8 cellular contexts compared by ENCODE assay signal in genomic region chr6:138817799-138818198, GRCh38. TPM values are rescaled to one million over a fixed set of nuclear protein-coding genes. Genes with fewer than 3 reads are reported as not detected.
A peak's percentile ranks its signal among the peaks of the same experiment; 100 is the strongest.
DNase-seq lines count a peak whose midpoint lies in the region; ATAC-seq, FAIRE-seq and TF ChIP-seq lines count a peak whose summit lies in the region.

No MANE protein-coding gene starts in this region.

- no peaks in the 10 kb centered on the region for H3K36me3 ChIP-seq in HUES48 (ENCODE audit: control insufficient read depth, insufficient read depth, low read length)
- no peaks in the 10 kb centered on the region for H3K36me3 ChIP-seq in kidney (ENCODE audit: control insufficient read depth in 1 of 2, insufficient read depth in 2 of 2, low read length in 2 of 2)

- H3K27ac Mint-ChIP-seq in activated CD4-positive, alpha-beta memory T cell treated with anti-CD3 and anti-CD28 coated beads, Interleukin-2, amount 10 ng/mL, durations not matched to agents 7 days and 5 days, result no peak overlapping the region

- POLR2A ChIA-PET in activated CD4-positive, alpha-beta memory T cell treated with anti-CD3 and anti-CD28 coated beads, Interleukin-2, amount 10 ng/mL, durations not matched to agents 7 days and 5 days (lab: Charles Lee), result interaction anchor here (1.1 kb wide), 1 partner anchor 210 kb away, joined by 4 read pairs; no protein-coding TSS in a partner anchor
- POLR2A ChIA-PET in HEK293T (lab: Yijun Ruan, JAX), result no interaction called here

- H3K4me1 Mint-ChIP-seq in activated CD4-positive, alpha-beta memory T cell treated with anti-CD3 and anti-CD28 coated beads, Interleukin-2, amount 10 ng/mL, durations not matched to agents 7 days and 5 days, result peaks cover 37% of the 10 kb centered on the region

- peak; percentile 64 for DNase-seq in Daoy (ENCODE audit: low read depth)
- peak; percentile 25 for DNase-seq in activated CD4-positive, alpha-beta memory T cell treated with anti-CD3 and anti-CD28 coated beads, Interleukin-2, amount 10 ng/mL, durations not matched to agents 7 days and 5 days
- peak; percentile 83 for DNase-seq in kidney
- DNase-seq in HEK293T (ENCODE audit: extremely low spot score), result no peak
- DNase-seq in hypothalamus (lab: John Stamatoyannopoulos, UW), result no peak
- DNase-seq in activated gamma-delta T cell treated with Interleukin-2 at 50 U/mL for 16 hours, result no peak

- no peaks in the 10 kb centered on the region for H3K9me3 Mint-ChIP-seq in activated CD4-positive, alpha-beta memory T cell treated with anti-CD3 and anti-CD28 coated beads, Interleukin-2, amount 10 ng/mL, durations not matched to agents 7 days and 5 days

- no peaks in the 10 kb centered on the region for H3K27me3 ChIP-seq in HUES48 (ENCODE audit: control insufficient read depth, insufficient read depth, low read length)

- ATAC-seq in GM18873 (IDR thresholded peaks at IDR 0.05; ENCODE audit: low FRiP score, unreplicated experiment), result no peak

- CTCF ChIA-PET in activated CD4-positive, alpha-beta memory T cell treated with anti-CD3 and anti-CD28 coated beads, Interleukin-2, amount 10 ng/mL, durations not matched to agents 7 days and 5 days (lab: Charles Lee), result interaction anchor here (1.5 to 3.1 kb wide), 4 partner anchors 11 to 547 kb away, joined by 3 to 28 read pairs (median 4); no protein-coding TSS in a partner anchor
- CTCF ChIA-PET in HEK293T (lab: Yijun Ruan, JAX), result no interaction called here

- H3K27me3 Mint-ChIP-seq in activated CD4-positive, alpha-beta memory T cell treated with anti-CD3 and anti-CD28 coated beads, Interleukin-2, amount 10 ng/mL, durations not matched to agents 7 days and 5 days, result no peaks in the 10 kb centered on the region

- no peak for FAIRE-seq in kidney (lab: Jason Lieb, UNC)

- peak overlapping the region; percentile 31 for H3K27ac ChIP-seq in HUES48 (ENCODE audit: low read depth, low read length)
- peak overlapping the region; percentile 49 to 68 for H3K27ac ChIP-seq in kidney (ENCODE audit: low read depth in 2 of 2, low read length in 2 of 2)

- peaks cover 15% of the 10 kb centered on the region for H3K4me1 ChIP-seq in HUES48 (ENCODE audit: control insufficient read depth, insufficient read depth, low read length)
- no peaks in the 10 kb centered on the region for H3K4me1 ChIP-seq in kidney (ENCODE audit: control insufficient read depth in 1 of 2, insufficient read depth in 1 of 2, low read depth in 1 of 2, low read length in 2 of 2)

- H3K4me3 ChIP-seq in HUES48 (ENCODE audit: low read depth, low read length) (peak overlapping the region; percentile 40; the same call in 1 of the 2 replicates), kidney (ENCODE audit: low read length in 2 of 2) (no peak overlapping the region)

- intact Hi-C loops in kidney (cut with DNase I), result loop anchor here (10.0 kb wide), 1 partner anchor 547 kb away; no protein-coding TSS in a partner anchor

- H3K9ac ChIP-seq in HUES48 (ENCODE audit: low read depth, low read length) (0 out of 2 replicates have a peak overlapping the region, but pooled peaks have one; percentile 38), kidney (ENCODE audit: low read length in 2 of 2) (peak overlapping the region in 1 of 2 donors; percentile 43)

- H3K4me3 Mint-ChIP-seq in activated CD4-positive, alpha-beta memory T cell treated with anti-CD3 and anti-CD28 coated beads, Interleukin-2, amount 10 ng/mL, durations not matched to agents 7 days and 5 days, result no peak overlapping the region

- H3K36me3 Mint-ChIP-seq in activated CD4-positive, alpha-beta memory T cell treated with anti-CD3 and anti-CD28 coated beads, Interleukin-2, amount 10 ng/mL, durations not matched to agents 7 days and 5 days (ENCODE audit: low read depth), result no peaks in the 10 kb centered on the region

- H3K9me3 ChIP-seq in HUES48 (ENCODE audit: control insufficient read depth, insufficient read depth, low read length), result no peaks in the 10 kb centered on the region
- H3K9me3 ChIP-seq in kidney (ENCODE audit: control insufficient read depth in 1 of 2, low read length in 2 of 2), result no peaks in the 10 kb centered on the region

- no peak for TF ChIP-seq CTCF in kidney (IDR thresholded peaks at IDR 0.05; ENCODE audit: borderline replicate concordance, extremely low read depth, insufficient read depth)

TF ChIP-seq in HEK293T, 16 proteins besides CTCF, POLR2A, EP300 and RAD21:
- TF ChIP-seq TARDBP (IDR thresholded peaks at IDR 0.05) (no peak), ELF4 (IDR thresholded peaks at IDR 0.05) (no peak), PKNOX1 (IDR thresholded peaks at IDR 0.05) (no peak), SP1 (IDR thresholded peaks at IDR 0.05) (no peak), ARNT (IDR thresholded peaks at IDR 0.05) (no peak)
TF ChIP-seq in HEK293T: peak in this region for 0.

RNA-seq across cellular contexts. Expression of gene ECT2L, which starts 21.9 kb away (rescaled TPM):
- not detected in 2 replicates for total RNA-seq in Daoy (2014; rRNA removed; shearing (Covaris generic))
- total RNA-seq in activated CD4-positive, alpha-beta memory T cell treated with anti-CD3 and anti-CD28 coated beads, Interleukin-2, amount 10 ng/mL, durations not matched to agents 7 days and 5 days, result not detected
- total RNA-seq in kidney, result 0.13 TPM
- not detected for polyA plus RNA-seq in kidney (ENCODE audit: insufficient read depth, low read depth, low replicate concordance)

RNA-seq across cellular contexts. Expression of gene CCDC28A, which starts 44.2 kb away (rescaled TPM):
- 19.0 and 19.9 TPM in 2 replicates for total RNA-seq in Daoy (2014; rRNA removed; shearing (Covaris generic))
- 10 to 100 TPM; 28.0 to 28.7 TPM for total RNA-seq in activated CD4-positive, alpha-beta memory T cell treated with anti-CD3 and anti-CD28 coated beads, Interleukin-2, amount 10 ng/mL, durations not matched to agents 7 days and 5 days
- 30.2 TPM for total RNA-seq in kidney
- polyA plus RNA-seq in kidney (ENCODE audit: insufficient read depth, low read depth, low replicate concordance), result 70.0 TPM

Comparison
In these comparisons a context has a peak if more than half of its experiments do, and no peak if none do; other contexts are left out.
1. DNase-seq: peak in Daoy (single experiment), activated CD4-positive, alpha-beta memory T cell treated with anti-CD3 and anti-CD28 coated beads, Interleukin-2, amount 10 ng/mL, durations not matched to agents 7 days and 5 days (single experiment) and kidney (single experiment); none in HEK293T (single experiment), hypothalamus (0 of 51) and activated gamma-delta T cell treated with Interleukin-2 at 50 U/mL for 16 hours (single experiment).